ENCODE assay signal across 13 cellular contexts in the genomic region with DNA sequence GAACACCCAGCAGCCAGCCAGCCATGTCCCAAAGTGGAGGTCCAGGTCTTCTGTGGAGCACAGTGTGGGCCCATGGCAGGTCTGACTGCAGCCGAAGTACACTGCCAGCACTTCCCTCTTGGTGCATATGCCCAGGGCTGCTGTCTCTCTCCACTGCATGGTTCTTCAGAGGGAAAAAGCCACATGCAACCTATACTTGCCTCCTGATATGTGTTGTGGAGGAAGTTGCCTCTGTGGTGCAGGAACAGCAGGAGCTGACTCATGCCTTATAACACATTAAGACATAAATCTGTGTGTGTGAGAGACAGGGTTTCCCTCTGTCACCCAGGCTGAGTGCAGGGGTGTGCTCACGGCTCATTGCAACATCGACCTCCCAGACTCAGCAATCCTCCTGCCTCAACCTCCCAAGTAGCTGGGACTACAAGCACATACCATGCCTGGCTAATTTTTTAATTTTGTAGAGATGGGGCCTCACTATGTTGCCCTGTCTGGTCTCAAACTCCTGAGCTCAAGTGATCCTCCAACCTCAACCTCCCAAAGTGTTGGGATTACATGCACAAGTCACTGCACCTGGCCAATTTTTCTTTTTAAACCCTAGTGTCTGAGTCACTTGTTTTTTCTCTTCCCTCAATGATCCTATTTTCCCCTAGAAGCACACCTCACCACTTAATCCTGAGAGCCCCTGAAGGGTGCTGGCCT.
DNase-seq lines count a peak whose midpoint lies in the region; ATAC-seq lines count a peak whose summit lies in the region.
"Had no signal": no experiment of that assay in that cellular context is flagged by ENCODE, and none has a peak within 500 bp of the region (broad histone marks: within the 10 kb centered on the region; RNA-seq: fewer than 3 reads in every experiment).

No MANE protein-coding gene starts in this region.

- DNase-seq in Daoy (ENCODE audit: low read depth) (peak; percentile 41), RKO (ENCODE audit: low spot score) (peak; percentile 4), Right ventricle myocardium superior (peak; percentile 42), occipital lobe (lab: John Stamatoyannopoulos, UW) (peak; percentile 21), cortex of kidney (lab: John Stamatoyannopoulos, UW) (no peak), LoVo (ENCODE audit: low spot score) (no peak)
- DNase-seq in activated naive CD4-positive, alpha-beta T cell treated with anti-CD3 and anti-CD28 coated beads, Interleukin-2, amount 50 U/mL, for 16 hours, result no peak
- DNase-seq: activated CD8-positive, alpha-beta memory T cell treated with anti-CD3 and anti-CD28 coated beads, Interleukin-2, amount 10 ng/mL, durations not matched to agents 7 days and 5 days; amniotic stem cell; islet precursor cell; MM.1S; NCI-H774 had no signal

- ATAC-seq in Right ventricle myocardium superior (ENCODE audit: poor library complexity), result peak; percentile 64
- ATAC-seq in GM21381 (IDR thresholded peaks at IDR 0.05; ENCODE audit: unreplicated experiment), result no peak
- ATAC-seq: activated CD8-positive, alpha-beta memory T cell treated with anti-CD3 and anti-CD28 coated beads, Interleukin-2, amount 10 ng/mL, durations not matched to agents 7 days and 5 days had no signal

- intact Hi-C loops in Right ventricle myocardium superior (cut with DNase I), result no loop called here

Comparison
In these comparisons a context has a peak if more than half of its experiments do, and no peak if none do; other contexts are left out.
1. DNase-seq: peak in Daoy (single experiment), RKO (single experiment), Right ventricle myocardium superior (single experiment) and occipital lobe (single experiment); none in cortex of kidney (single experiment), activated naive CD4-positive, alpha-beta T cell treated with anti-CD3 and anti-CD28 coated beads, Interleukin-2, amount 50 U/mL, for 16 hours (single experiment) and LoVo (single experiment).